Comparison of ENCODE assay signal across 7 cellular contexts in genomic region chr1:6794164-6794563, GRCh38. TPM values are rescaled to one million over a fixed set of nuclear protein-coding genes. Genes with fewer than 3 reads are reported as not detected.
DNase-seq lines count a peak whose midpoint lies in the region; ATAC-seq, FAIRE-seq and TF ChIP-seq lines count a peak whose summit lies in the region.

No MANE protein-coding gene starts in this region.

- H3K9me3 Mint-ChIP-seq in osteocyte (ENCODE audit: unreplicated experiment), result no peaks in the 10 kb centered on the region

- H3K36me3 Mint-ChIP-seq in osteocyte (ENCODE audit: unreplicated experiment), result no peaks in the 10 kb centered on the region

- no peak overlapping the region for H3K27ac Mint-ChIP-seq in osteocyte (ENCODE audit: unreplicated experiment)

- peaks cover 33% of the 10 kb centered on the region for H3K4me1 Mint-ChIP-seq in osteocyte (ENCODE audit: unreplicated experiment)

- peak; percentile 69 for TF ChIP-seq CTCF in osteocyte (IDR thresholded peaks at IDR 0.05)

- no peak overlapping the region for H3K4me3 Mint-ChIP-seq in osteocyte (ENCODE audit: unreplicated experiment)

- DNase-seq in GM12892 (ENCODE audit: insufficient read length), result no peak
- peak; percentile 21 to 39 for DNase-seq in NCI-H446 (lab: John Stamatoyannopoulos, UW)
- peak; percentile 58 for DNase-seq in dedifferentiated amniotic fluid mesenchymal stem cell (ENCODE audit: extremely low spot score)
- no peak for DNase-seq in osteocyte (ENCODE audit: extremely low spot score, unreplicated experiment)
- no peak for DNase-seq in effector CD4-positive, alpha-beta T cell
- DNase-seq in activated T-cell treated with anti-CD3 and anti-CD28 coated beads, Interleukin-2, amount 50 U/mL, for 48 hours, result no peak

- FAIRE-seq in GM12892 (lab: Jason Lieb, UNC), result peak; percentile 42

- H3K27me3 Mint-ChIP-seq in osteocyte (ENCODE audit: unreplicated experiment), result no peaks in the 10 kb centered on the region

- no peak for TF ChIP-seq POLR2A in GM12892 (IDR thresholded peaks at IDR 0.05; ENCODE audit: low read depth, low read length)

- ATAC-seq in HG03378 (IDR thresholded peaks at IDR 0.05; ENCODE audit: unreplicated experiment), result no peak

RNA-seq across cellular contexts. Expression of gene CAMTA1, which starts 8.9 kb away (rescaled TPM):
- polyA plus RNA-seq in GM12892 (2012; ENCODE audit: missing spikeins), result 53.9 TPM
- total RNA-seq in osteocyte, result 68.1 and 81.6 TPM in 2 replicates

Comparison
In these comparisons a context has a peak if more than half of its experiments do, and no peak if none do; other contexts are left out.
1. DNase-seq: peak in NCI-H446 (2 of 2) and dedifferentiated amniotic fluid mesenchymal stem cell (single experiment); none in GM12892 (single experiment), osteocyte (single experiment), effector CD4-positive, alpha-beta T cell (single experiment) and activated T-cell treated with anti-CD3 and anti-CD28 coated beads, Interleukin-2, amount 50 U/mL, for 48 hours (0 of 2).